Comparison of ENCODE assay signal across 14 cellular contexts in the genomic region with DNA sequence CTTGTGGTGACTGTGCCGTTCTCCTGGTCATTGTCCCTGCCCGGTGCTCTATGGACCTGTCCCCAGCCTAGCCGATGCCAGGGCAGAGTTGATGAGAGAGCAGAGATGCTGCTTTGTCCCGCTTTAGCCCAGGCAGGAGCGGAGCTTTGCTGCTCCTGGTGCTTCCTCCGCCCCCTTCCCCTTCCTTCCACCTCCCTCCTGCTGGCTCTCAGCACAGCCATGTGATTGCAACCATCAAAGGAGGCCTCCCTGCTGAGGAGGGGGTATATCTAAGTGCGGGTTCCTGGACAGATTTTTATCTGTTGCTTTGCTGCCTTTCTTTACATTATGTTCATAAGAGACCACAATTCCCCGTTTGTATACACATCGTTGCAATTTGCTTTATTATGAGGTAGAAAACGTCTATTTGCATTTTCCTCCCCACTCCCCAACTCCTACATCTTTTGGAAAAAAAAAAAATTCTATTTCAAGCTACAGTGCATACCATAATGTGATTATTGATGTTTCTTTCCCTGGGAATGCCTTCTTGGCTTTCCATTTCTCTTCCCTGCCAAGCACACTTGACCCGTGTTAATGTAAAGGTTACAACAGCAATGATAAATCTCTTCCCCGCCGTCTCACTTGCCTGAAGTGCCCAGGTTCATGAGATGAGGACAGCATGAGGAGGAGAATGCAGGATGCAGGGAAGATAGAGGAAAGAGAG. TPM values are rescaled to one million over a fixed set of nuclear protein-coding genes. Genes with fewer than 3 reads are reported as not detected.
DNase-seq lines count a peak whose midpoint lies in the region; ATAC-seq, FAIRE-seq and TF ChIP-seq lines count a peak whose summit lies in the region.
"Had no signal": no experiment of that assay in that cellular context is flagged by ENCODE, and none has a peak within 500 bp of the region (broad histone marks: within the 10 kb centered on the region; RNA-seq: fewer than 3 reads in every experiment).

No MANE protein-coding gene starts in this region.

- CTCF ChIA-PET in activated naive CD4-positive, alpha-beta T cell treated with anti-CD3 and anti-CD28 coated beads, Interleukin-2, amount 10 ng/mL, durations not matched to agents 7 days and 5 days (lab: Charles Lee), result interaction anchor here (1.4 kb wide), 1 partner anchor 74 kb away, joined by 3 read pairs; no protein-coding TSS in a partner anchor
- CTCF ChIA-PET in MCF 10A (lab: Yijun Ruan, JAX), result interaction anchor here (0.6 kb wide), 1 partner anchor 185 kb away, joined by 4 read pairs; no protein-coding TSS in a partner anchor

- H3K9me3 Mint-ChIP-seq in activated naive CD4-positive, alpha-beta T cell treated with anti-CD3 and anti-CD28 coated beads, Interleukin-2, amount 10 ng/mL, durations not matched to agents 7 days and 5 days, result peaks cover 2% of the 10 kb centered on the region
- H3K9me3 Mint-ChIP-seq in stimulated activated naive CD8-positive, alpha-beta T cell treated with anti-CD3 and anti-CD28 coated beads, Interleukin-15, amount 100 ng/mL, for 72 hours, result peaks cover 0 to 4% of the 10 kb centered on the region in 2 donors
- H3K9me3 Mint-ChIP-seq in MCF 10A (ENCODE audit: unreplicated experiment), result no peaks in the 10 kb centered on the region

- peak; percentile 61 for ATAC-seq in SK-N-SH treated with all-trans-retinoic acid at 6 μM for 48 hours
- ATAC-seq in stimulated activated naive CD8-positive, alpha-beta T cell treated with anti-CD3 and anti-CD28 coated beads, Interleukin-15, amount 100 ng/mL, for 72 hours, result no peak

- no peak for TF ChIP-seq CTCF in MCF 10A (IDR thresholded peaks at IDR 0.05; ENCODE audit: unreplicated experiment)

- H3K36me3 Mint-ChIP-seq in activated naive CD4-positive, alpha-beta T cell treated with anti-CD3 and anti-CD28 coated beads, Interleukin-2, amount 10 ng/mL, durations not matched to agents 7 days and 5 days, result peaks cover 2% of the 10 kb centered on the region
- H3K36me3 Mint-ChIP-seq in MCF 10A (ENCODE audit: insufficient read depth, unreplicated experiment), result no peaks in the 10 kb centered on the region

- peaks cover 4% of the 10 kb centered on the region for H3K27me3 Mint-ChIP-seq in activated naive CD4-positive, alpha-beta T cell treated with anti-CD3 and anti-CD28 coated beads, Interleukin-2, amount 10 ng/mL, durations not matched to agents 7 days and 5 days
- H3K27me3 Mint-ChIP-seq in stimulated activated naive CD8-positive, alpha-beta T cell treated with anti-CD3 and anti-CD28 coated beads, Interleukin-15, amount 100 ng/mL, for 72 hours, result no peaks in the 10 kb centered on the region
- no peaks in the 10 kb centered on the region for H3K27me3 Mint-ChIP-seq in MCF 10A (ENCODE audit: insufficient read depth, unreplicated experiment)

- POLR2A ChIA-PET in MCF 10A (lab: Yijun Ruan, JAX), result no interaction called here

- DNase-seq in activated naive CD4-positive, alpha-beta T cell treated with anti-CD3 and anti-CD28 coated beads, Interleukin-2, amount 10 ng/mL, durations not matched to agents 7 days and 5 days, result peak; percentile 54
- DNase-seq in activated naive CD4-positive, alpha-beta T cell treated with Interleukin-2 at 50 U/mL for 16 hours, result no peak
- DNase-seq in iPS-NIHi11 (ENCODE audit: low spot score) (peak; percentile 60), frontal cortex (ENCODE audit: low spot score in 2 of 2) (no peak), MCF 10A (ENCODE audit: unreplicated experiment) (no peak), NCI-H510A treated with DMSO at 0.1 percent for 48 hours (lab: John Stamatoyannopoulos, UW) (no peak)
- no peak for DNase-seq in stimulated activated naive CD8-positive, alpha-beta T cell treated with anti-CD3 and anti-CD28 coated beads, Interleukin-15, amount 100 ng/mL, for 72 hours
- DNase-seq: activated CD4-positive, alpha-beta T cell treated with anti-CD3 and anti-CD28 coated beads for 4 hours; anterior cingulate cortex; erythroblast; GF-D8; KG1 had no signal

- intact Hi-C loops in MCF 10A (cut with micrococcal nuclease), result no loop called here

- no peak overlapping the region for H3K27ac Mint-ChIP-seq in activated naive CD4-positive, alpha-beta T cell treated with anti-CD3 and anti-CD28 coated beads, Interleukin-2, amount 10 ng/mL, durations not matched to agents 7 days and 5 days
- peak overlapping the region in 1 of 2 donors; percentile 69 for H3K27ac Mint-ChIP-seq in stimulated activated naive CD8-positive, alpha-beta T cell treated with anti-CD3 and anti-CD28 coated beads, Interleukin-15, amount 100 ng/mL, for 72 hours
- no peak overlapping the region for H3K27ac Mint-ChIP-seq in MCF 10A (ENCODE audit: low read depth, unreplicated experiment)

- peak overlapping the region; percentile 51 for H3K4me3 Mint-ChIP-seq in activated naive CD4-positive, alpha-beta T cell treated with anti-CD3 and anti-CD28 coated beads, Interleukin-2, amount 10 ng/mL, durations not matched to agents 7 days and 5 days
- peak overlapping the region; percentile 19 to 42 for H3K4me3 Mint-ChIP-seq in stimulated activated naive CD8-positive, alpha-beta T cell treated with anti-CD3 and anti-CD28 coated beads, Interleukin-15, amount 100 ng/mL, for 72 hours
- no peak overlapping the region for H3K4me3 Mint-ChIP-seq in MCF 10A (ENCODE audit: unreplicated experiment)

- peaks cover 45% of the 10 kb centered on the region for H3K4me1 Mint-ChIP-seq in activated naive CD4-positive, alpha-beta T cell treated with anti-CD3 and anti-CD28 coated beads, Interleukin-2, amount 10 ng/mL, durations not matched to agents 7 days and 5 days
- H3K4me1 Mint-ChIP-seq in stimulated activated naive CD8-positive, alpha-beta T cell treated with anti-CD3 and anti-CD28 coated beads, Interleukin-15, amount 100 ng/mL, for 72 hours, result peaks cover 40% of the 10 kb centered on the region
- H3K4me1 Mint-ChIP-seq in MCF 10A (ENCODE audit: insufficient read depth, unreplicated experiment), result no peaks in the 10 kb centered on the region

- FAIRE-seq in frontal cortex (lab: Jason Lieb, UNC), result no peak
- FAIRE-seq: islet of Langerhans had no signal

- no TSS peak for BruUV-seq in MCF 10A (replicated peaks; lab: Mats Ljungman, UMichigan)

TF ChIP-seq in SK-N-SH treated with all-trans-retinoic acid at 6 μM for 48 hours, 23 proteins besides CTCF, POLR2A, EP300 and RAD21:
- TF ChIP-seq, protein P1, sequence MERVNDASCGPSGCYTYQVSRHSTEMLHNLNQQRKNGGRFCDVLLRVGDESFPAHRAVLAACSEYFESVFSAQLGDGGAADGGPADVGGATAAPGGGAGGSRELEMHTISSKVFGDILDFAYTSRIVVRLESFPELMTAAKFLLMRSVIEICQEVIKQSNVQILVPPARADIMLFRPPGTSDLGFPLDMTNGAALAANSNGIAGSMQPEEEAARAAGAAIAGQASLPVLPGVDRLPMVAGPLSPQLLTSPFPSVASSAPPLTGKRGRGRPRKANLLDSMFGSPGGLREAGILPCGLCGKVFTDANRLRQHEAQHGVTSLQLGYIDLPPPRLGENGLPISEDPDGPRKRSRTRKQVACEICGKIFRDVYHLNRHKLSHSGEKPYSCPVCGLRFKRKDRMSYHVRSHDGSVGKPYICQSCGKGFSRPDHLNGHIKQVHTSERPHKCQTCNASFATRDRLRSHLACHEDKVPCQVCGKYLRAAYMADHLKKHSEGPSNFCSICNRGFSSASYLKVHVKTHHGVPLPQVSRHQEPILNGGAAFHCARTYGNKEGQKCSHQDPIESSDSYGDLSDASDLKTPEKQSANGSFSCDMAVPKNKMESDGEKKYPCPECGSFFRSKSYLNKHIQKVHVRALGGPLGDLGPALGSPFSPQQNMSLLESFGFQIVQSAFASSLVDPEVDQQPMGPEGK (CRISPR knock-in tag; IDR thresholded peaks at IDR 0.05; ENCODE audit: borderline replicate concordance), result no peak
- TF ChIP-seq TCF4 (CRISPR knock-in tag; IDR thresholded peaks at IDR 0.05; ENCODE audit: borderline replicate concordance) (no peak), PPARA (CRISPR knock-in tag; IDR thresholded peaks at IDR 0.05; ENCODE audit: borderline replicate concordance) (no peak), ZC3H10 (CRISPR knock-in tag; IDR thresholded peaks at IDR 0.05) (no peak), SNAI2 (CRISPR knock-in tag; IDR thresholded peaks at IDR 0.05) (no peak), ISL1 (CRISPR knock-in tag; IDR thresholded peaks at IDR 0.05) (peak; percentile 62)
- TF ChIP-seq, protein P2, sequence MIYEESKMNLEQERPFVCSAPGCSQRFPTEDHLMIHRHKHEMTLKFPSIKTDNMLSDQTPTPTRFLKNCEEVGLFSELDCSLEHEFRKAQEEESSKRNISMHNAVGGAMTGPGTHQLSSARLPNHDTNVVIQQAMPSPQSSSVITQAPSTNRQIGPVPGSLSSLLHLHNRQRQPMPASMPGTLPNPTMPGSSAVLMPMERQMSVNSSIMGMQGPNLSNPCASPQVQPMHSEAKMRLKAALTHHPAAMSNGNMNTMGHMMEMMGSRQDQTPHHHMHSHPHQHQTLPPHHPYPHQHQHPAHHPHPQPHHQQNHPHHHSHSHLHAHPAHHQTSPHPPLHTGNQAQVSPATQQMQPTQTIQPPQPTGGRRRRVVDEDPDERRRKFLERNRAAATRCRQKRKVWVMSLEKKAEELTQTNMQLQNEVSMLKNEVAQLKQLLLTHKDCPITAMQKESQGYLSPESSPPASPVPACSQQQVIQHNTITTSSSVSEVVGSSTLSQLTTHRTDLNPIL (CRISPR knock-in tag; IDR thresholded peaks at IDR 0.05; ENCODE audit: low read depth), result no peak

RNA-seq across cellular contexts. Expression of a gene that starts 25.4 kb away (rescaled TPM):
- not detected for total RNA-seq in frontal cortex
- total RNA-seq in MCF 10A (2022), result 0.16 and 0.37 TPM in 2 replicates

Comparison
In these comparisons a context has a peak if more than half of its experiments do, and no peak if none do; other contexts are left out.
1. DNase-seq: peak in activated naive CD4-positive, alpha-beta T cell treated with anti-CD3 and anti-CD28 coated beads, Interleukin-2, amount 10 ng/mL, durations not matched to agents 7 days and 5 days (single experiment) and iPS-NIHi11 (single experiment); none in activated naive CD4-positive, alpha-beta T cell treated with Interleukin-2 at 50 U/mL for 16 hours (single experiment), stimulated activated naive CD8-positive, alpha-beta T cell treated with anti-CD3 and anti-CD28 coated beads, Interleukin-15, amount 100 ng/mL, for 72 hours (0 of 2), frontal cortex (0 of 2), MCF 10A (single experiment) and NCI-H510A treated with DMSO at 0.1 percent for 48 hours (single experiment).